Comparison of ENCODE assay signal across 8 cellular contexts in genomic region chr5:88829053-88829452, GRCh38. TPM values are rescaled to one million over a fixed set of nuclear protein-coding genes. Genes with fewer than 3 reads are reported as not detected.
A peak's percentile ranks its signal among the peaks of the same experiment; 100 is the strongest.
DNase-seq lines count a peak whose midpoint lies in the region; ATAC-seq and TF ChIP-seq lines count a peak whose summit lies in the region.

No MANE protein-coding gene starts in this region.

- DNase-seq in AG04449 (ENCODE audit: low read depth, low spot score) (no peak), right lobe of liver (no peak), SW 1271 (lab: John Stamatoyannopoulos, UW) (no peak), amniotic stem cell (lab: John Stamatoyannopoulos, UW) (no peak), NCI-H774 (lab: John Stamatoyannopoulos, UW) (no peak)

- TF ChIP-seq CTCF in AG04449 (IDR thresholded peaks at IDR 0.05; ENCODE audit: insufficient read depth, low read length, missing control alignments) (peak; percentile 16), HEK293 (tag by site-specific recombination; IDR thresholded peaks at IDR 0.05) (0 out of 2 replicates have a peak, but pooled peaks have one; percentile 11), right lobe of liver (IDR thresholded peaks at IDR 0.05) (peak in 2 of 4 donors; percentile 4 to 26)

- H3K4me1 Mint-ChIP-seq in activated naive CD8-positive, alpha-beta T cell (ENCODE audit: low read depth): peaks cover 68% of the 10 kb centered on the region

- peak overlapping the region; percentile 73 for H3K4me3 Mint-ChIP-seq in activated naive CD8-positive, alpha-beta T cell

- peaks cover 1% of the 10 kb centered on the region for H3K27me3 Mint-ChIP-seq in activated naive CD8-positive, alpha-beta T cell

- ATAC-seq in right lobe of liver (peak; percentile 15 to 23 (median 18)), HG02840 (IDR thresholded peaks at IDR 0.05; ENCODE audit: low FRiP score, unreplicated experiment) (no peak)

- no peaks in the 10 kb centered on the region for H3K27me3 ChIP-seq in right lobe of liver

- no peaks in the 10 kb centered on the region for H3K9me3 Mint-ChIP-seq in activated naive CD8-positive, alpha-beta T cell (ENCODE audit: low read depth)

- intact Hi-C loops in right lobe of liver (cut with DNase I): no loop called here

- H3K9me3 ChIP-seq in HEK293 (ENCODE audit: control insufficient read depth, insufficient read depth, low read depth, low read length) (no peaks in the 10 kb centered on the region), right lobe of liver (no peaks in the 10 kb centered on the region)

- CTCF ChIA-PET in AG04449 (lab: Yijun Ruan, JAX) (interaction anchor here (1.0 to 2.0 kb wide), 4 partner anchors 9 to 102 kb away, joined by 3 to 9 read pairs (median 5); no protein-coding TSS in a partner anchor), HEK293 (lab: Yijun Ruan, JAX) (interaction anchor here (0.6 to 3.2 kb wide), 5 partner anchors 9 to 1157 kb away, joined by 3 to 13 read pairs (median 4); no protein-coding TSS in a partner anchor)

- H3K27ac Mint-ChIP-seq in activated naive CD8-positive, alpha-beta T cell: no peak overlapping the region

- H3K4me1 ChIP-seq in HEK293 (ENCODE audit: control insufficient read depth, insufficient read depth, low read length): peaks cover 38% of the 10 kb centered on the region
- H3K4me1 ChIP-seq in right lobe of liver: no peaks in the 10 kb centered on the region

- POLR2A ChIA-PET in AG04449 (lab: Yijun Ruan, JAX) (no interaction called here), HEK293 (lab: Yijun Ruan, JAX) (no interaction called here)

- TF ChIP-seq POLR2A in right lobe of liver (IDR thresholded peaks at IDR 0.05): no peak

- 34% methylated on average over 3 of the region's 3 CpGs for WGBS in right lobe of liver (ENCODE audit: insufficient coverage, low coverage, low lambda C conversion rate, missing lambda C conversion rate)

- H3K36me3 Mint-ChIP-seq in activated naive CD8-positive, alpha-beta T cell: peaks cover 2% of the 10 kb centered on the region

- H3K4me3 ChIP-seq in AG04449 (ENCODE audit: low read depth, low read length) (no peak overlapping the region), HEK293 (ENCODE audit: low read depth, low read length) (no peak overlapping the region), right lobe of liver (no peak overlapping the region)

- no peaks in the 10 kb centered on the region for H3K36me3 ChIP-seq in HEK293 (ENCODE audit: control insufficient read depth in 2 of 2, insufficient read depth in 1 of 2, low read length in 2 of 2)
- H3K36me3 ChIP-seq in right lobe of liver: no peaks in the 10 kb centered on the region

- H3K27ac ChIP-seq in HEK293 (ENCODE audit: extremely low read depth, low read depth, low read length) (no peak overlapping the region), right lobe of liver (peak overlapping the region; percentile 22 to 45 (median 44))

TF ChIP-seq in HEK293, 187 proteins besides CTCF, POLR2A, EP300 and RAD21:
- TF ChIP-seq PRDM1 (tag by site-specific recombination; IDR thresholded peaks at IDR 0.05) (0 out of 2 replicates have a peak, but pooled peaks have one; percentile 37), ZNF214 (tag by site-specific recombination; IDR thresholded peaks at IDR 0.05; ENCODE audit: borderline replicate concordance) (no peak), SP3 (tag by site-specific recombination; IDR thresholded peaks at IDR 0.05) (no peak), KLF17 (tag by site-specific recombination; IDR thresholded peaks at IDR 0.05) (0 out of 2 replicates have a peak, but pooled peaks have one; percentile 29)

RNA-seq across cellular contexts. Expression of gene MEF2C, which starts 53.9 kb away (rescaled TPM):
- total RNA-seq in right lobe of liver: 10 to 100 TPM in 2 of 6 experiments, 1 to 10 TPM in 4; 4.4 to 19.4 (median 6.4) TPM
